1 cellular context compared by ENCODE assay signal in genomic region chr9:124479947-124480620, GRCh38.
TF ChIP-seq lines count a peak whose summit lies in the region.

No MANE protein-coding gene starts in this region.

TF ChIP-seq in GM23338, 12 proteins besides CTCF, POLR2A, EP300 and RAD21 (continued from another document):
- no peak for TF ChIP-seq ZNF462 (CRISPR knock-in tag; IDR thresholded peaks at IDR 0.05)
